8 cellular contexts compared by ENCODE assay signal in genomic region chr2:231780123-231780908, GRCh38. TPM values are rescaled to one million over a fixed set of nuclear protein-coding genes. Genes with fewer than 3 reads are reported as not detected.
A peak's percentile ranks its signal among the peaks of the same experiment; 100 is the strongest.
DNase-seq lines count a peak whose midpoint lies in the region; ATAC-seq and TF ChIP-seq lines count a peak whose summit lies in the region.

No MANE protein-coding gene starts in this region.

- ATAC-seq in Right ventricle myocardium superior (ENCODE audit: poor library complexity) (no peak), left lung (no peak), HG03439 (IDR thresholded peaks at IDR 0.05; ENCODE audit: unreplicated experiment) (no peak)

- no peaks in the 10 kb centered on the region for H3K36me3 ChIP-seq in cardiac muscle cell
- no peaks in the 10 kb centered on the region for H3K36me3 ChIP-seq in left lung
- H3K36me3 ChIP-seq in suprapubic skin, result no peaks in the 10 kb centered on the region

- peak overlapping the region; percentile 92 to 99 (median 97) for H3K4me3 Mint-ChIP-seq in brain

- TF ChIP-seq EP300 in suprapubic skin (IDR thresholded peaks at IDR 0.05), result no peak

- H3K27ac Mint-ChIP-seq in brain, result peak overlapping the region; percentile 9 to 99 (median 73)

- no peak for TF ChIP-seq POLR2A in suprapubic skin (IDR thresholded peaks at IDR 0.05)

- H3K4me1 ChIP-seq in cardiac muscle cell (ENCODE audit: low read depth) (peaks cover 4% of the 10 kb centered on the region), left lung (peaks cover 4 to 41% of the 10 kb centered on the region in 2 donors), suprapubic skin (peaks cover 37% of the 10 kb centered on the region)

- H3K36me3 Mint-ChIP-seq in brain, result no peaks in the 10 kb centered on the region

- H3K4me1 Mint-ChIP-seq in brain, result peaks cover 64% of the 10 kb centered on the region

- H3K27me3 ChIP-seq in cardiac muscle cell, result no peaks in the 10 kb centered on the region
- no peaks in the 10 kb centered on the region for H3K27me3 ChIP-seq in left lung
- no peaks in the 10 kb centered on the region for H3K27me3 ChIP-seq in suprapubic skin

- no peak for TF ChIP-seq CTCF in cardiac muscle cell (IDR thresholded peaks at IDR 0.05; ENCODE audit: low read depth, low read length)
- TF ChIP-seq CTCF in brain (conservative IDR thresholded peaks at IDR 0.05), result no peak
- no peak for TF ChIP-seq CTCF in left lung (IDR thresholded peaks at IDR 0.05)
- no peak for TF ChIP-seq CTCF in suprapubic skin (IDR thresholded peaks at IDR 0.05)

- DNase-seq in cardiac muscle cell (ENCODE audit: low read depth in 1 of 2, low spot score in 1 of 2), result peak; percentile 27 to 71
- DNase-seq in Right ventricle myocardium superior, result no peak
- DNase-seq in NAMALWA (ENCODE audit: low spot score), result peak; percentile 16
- DNase-seq in left lung, result peak in 1 of 2 donors; percentile 36
- peak in 1 of 2 donors; percentile 72 for DNase-seq in suprapubic skin (ENCODE audit: low spot score in 2 of 2)
- no peak for DNase-seq in amygdala (lab: John Stamatoyannopoulos, UW)

- H3K4me3 ChIP-seq in cardiac muscle cell, result peak overlapping the region; percentile 68
- H3K4me3 ChIP-seq in left lung, result peak overlapping the region; percentile 93 to 96
- peak overlapping the region; percentile 92 for H3K4me3 ChIP-seq in suprapubic skin

- no peaks in the 10 kb centered on the region for H3K9me3 Mint-ChIP-seq in brain

- peaks cover 6% of the 10 kb centered on the region for H3K27me3 Mint-ChIP-seq in brain

- WGBS in suprapubic skin, result 11% methylated on average over 32 of the region's 51 CpGs

- intact Hi-C loops in Right ventricle myocardium superior (cut with DNase I) (no loop called here), left lung (cut with DNase I) (no loop called here)

- H3K27ac ChIP-seq in cardiac muscle cell (no peak overlapping the region), left lung (peak overlapping the region in 1 of 2 donors; percentile 85), suprapubic skin (peak overlapping the region; percentile 80)

- H3K9me3 ChIP-seq in cardiac muscle cell (ENCODE audit: low read depth), result no peaks in the 10 kb centered on the region
- no peaks in the 10 kb centered on the region for H3K9me3 ChIP-seq in left lung
- no peaks in the 10 kb centered on the region for H3K9me3 ChIP-seq in suprapubic skin

RNA-seq across cellular contexts. Expression of gene PDE6D, which starts 0.8 kb away (rescaled TPM):
- total RNA-seq in cardiac muscle cell, result 47.3 and 59.4 TPM in 2 replicates
- 53.5 and 64.8 TPM in 2 replicates for polyA plus RNA-seq in cardiac muscle cell
- 14.7 TPM for total RNA-seq in Right ventricle myocardium superior
- 49.8 TPM for polyA plus RNA-seq in brain (ENCODE audit: insufficient read depth, low read depth, low replicate concordance)
- 10 to 100 TPM; 19.7 to 20.0 TPM for total RNA-seq in left lung
- total RNA-seq in suprapubic skin, result 10 to 100 TPM; 14.6 to 23.7 (median 22.2) TPM

RNA-seq across cellular contexts. Expression of gene COPS7B, which starts 5.9 kb away (rescaled TPM):
- total RNA-seq in cardiac muscle cell, result 29.7 and 44.5 TPM in 2 replicates
- polyA plus RNA-seq in cardiac muscle cell, result 57.6 and 68.0 TPM in 2 replicates
- total RNA-seq in Right ventricle myocardium superior, result 20.0 TPM
- polyA plus RNA-seq in brain (ENCODE audit: insufficient read depth, low read depth, low replicate concordance), result 54.3 TPM
- total RNA-seq in left lung, result 10 to 100 TPM; 26.0 to 26.6 TPM
- total RNA-seq in suprapubic skin, result 10 to 100 TPM; 15.4 to 79.9 (median 33.6) TPM

Comparison
In these comparisons a context has a peak if more than half of its experiments do, and no peak if none do; other contexts are left out.
1. DNase-seq: peak in cardiac muscle cell (2 of 2) and NAMALWA (single experiment); none in Right ventricle myocardium superior (single experiment) and amygdala (0 of 56).
2. Peak in every context shown above with its lines, with median percentiles within 50 percentile points of each other: H3K4me3 ChIP-seq.